In the genomic region with DNA sequence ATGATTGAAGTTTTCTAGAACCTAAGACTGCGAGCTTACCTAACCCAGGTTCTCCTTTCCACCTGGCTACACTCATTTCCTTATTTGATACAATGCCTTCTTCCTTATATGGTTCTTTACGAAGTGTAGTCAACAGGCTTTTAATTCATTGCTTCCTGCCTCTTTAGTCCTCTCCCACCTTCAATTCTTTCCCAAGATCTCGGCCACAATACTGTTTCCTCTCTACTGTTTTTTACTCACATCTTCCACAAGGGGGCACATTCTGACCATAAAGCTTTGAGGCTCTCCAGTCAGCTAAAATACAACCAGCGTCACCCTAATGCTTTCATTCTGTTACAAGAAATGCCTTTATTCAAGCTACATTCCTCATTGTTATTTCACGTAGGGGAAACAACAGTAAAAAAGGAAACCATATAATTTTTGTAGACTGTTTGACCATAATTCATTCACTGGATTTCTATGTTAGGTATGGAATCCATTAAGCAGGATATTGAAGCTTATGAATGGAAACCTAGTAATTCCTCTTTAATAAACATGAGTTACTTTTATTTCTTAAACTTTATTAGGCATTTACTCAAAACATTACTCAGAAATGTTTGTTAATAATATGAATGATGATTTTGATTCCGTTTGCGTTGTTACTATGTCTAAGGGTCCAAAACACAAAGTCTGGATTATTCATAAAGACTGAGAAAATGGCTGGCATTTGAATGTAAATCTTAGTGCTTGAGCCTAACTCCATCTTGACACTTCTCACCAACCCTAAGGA, we compare ENCODE assay signal across 8 cellular contexts. TPM values are rescaled to one million over a fixed set of nuclear protein-coding genes. Genes with fewer than 3 reads are reported as not detected.
DNase-seq lines count a peak whose midpoint lies in the region; ATAC-seq and TF ChIP-seq lines count a peak whose summit lies in the region.

No MANE protein-coding gene starts in this region.

- no CpG with 5 or more reads among the region's 7 CpGs for WGBS in iPS DF 6.9 (ENCODE audit: insufficient coverage, insufficient read length)
- 37 to 40% (median 38%) methylated on average over 7 of the region's 7 CpGs for WGBS in spleen, 5 donors

- no peak for TF ChIP-seq POLR2A in spleen (IDR thresholded peaks at IDR 0.05)

- peak; percentile 80 for TF ChIP-seq CTCF in astrocyte of the cerebellum (IDR thresholded peaks at IDR 0.05; ENCODE audit: low read depth, low read length, missing control alignments)
- TF ChIP-seq CTCF in spleen (IDR thresholded peaks at IDR 0.05 in 8 of 11, conservative IDR thresholded peaks at IDR 0.05 in 3 of 11): peak in 9 of 11 experiments; percentile 19 to 66 (median 58)

- DNase-seq in GF-D8 (lab: John Stamatoyannopoulos, UW) (peak; percentile 23), HS-5 (ENCODE audit: low read depth) (peak; percentile 80), NCI-H748 (lab: John Stamatoyannopoulos, UW; ENCODE audit: unreplicated experiment) (peak; percentile 52), astrocyte of the cerebellum (ENCODE audit: low read depth) (peak; percentile 85), iPS DF 6.9 (ENCODE audit: low read depth, low spot score) (peak; percentile 71), spleen (no peak), cortex of kidney (lab: John Stamatoyannopoulos, UW) (no peak)

- H3K36me3 ChIP-seq in iPS DF 6.9 (ENCODE audit: control insufficient read depth, insufficient read depth, low read length) (no peaks in the 10 kb centered on the region), spleen (no peaks in the 10 kb centered on the region)

- ATAC-seq in GM21529 (IDR thresholded peaks at IDR 0.05; ENCODE audit: unreplicated experiment): peak; percentile 88

- in situ Hi-C loops in astrocyte of the cerebellum (cut with HindIII; ENCODE audit: low sequenced_read_pairs): loop anchor here (5.0 kb wide), 1 partner anchor 35 kb away; no protein-coding TSS in a partner anchor

- no peak overlapping the region for H3K4me3 ChIP-seq in astrocyte of the cerebellum (ENCODE audit: low read depth, low read length)
- no peak overlapping the region for H3K4me3 ChIP-seq in iPS DF 6.9 (ENCODE audit: low read length)
- no peak overlapping the region for H3K4me3 ChIP-seq in spleen

- H3K27ac ChIP-seq in iPS DF 6.9 (ENCODE audit: low read length) (no peak overlapping the region), spleen (no peak overlapping the region)

- H3K4me1 ChIP-seq in iPS DF 6.9 (ENCODE audit: control insufficient read depth, insufficient read depth, low read length) (0 out of 2 replicates have a peak, but pooled peaks cover 1% of the 10 kb centered on the region), spleen (peaks cover 0 to 6% (median 0%) of the 10 kb centered on the region in 6 donors)

- H3K9me3 ChIP-seq in iPS DF 6.9 (ENCODE audit: control insufficient read depth, insufficient read depth, low read length) (no peaks in the 10 kb centered on the region), spleen (no peaks in the 10 kb centered on the region)

- no peaks in the 10 kb centered on the region for H3K27me3 ChIP-seq in iPS DF 6.9 (ENCODE audit: control insufficient read depth, insufficient read depth, low read length)
- no peaks in the 10 kb centered on the region for H3K27me3 ChIP-seq in spleen (replicated peaks in 1 of 7)

- intact Hi-C loops in spleen (cut with DNase I; ENCODE audit: low total_unique reads): no loop called here

RNA-seq across cellular contexts. Expression of gene VEPH1, which starts 29.5 kb away (rescaled TPM):
- total RNA-seq in spleen: 10 to 100 TPM in 4 of 7 donors, 1 to 10 TPM in 3; 2.4 to 19.6 (median 11.5) TPM
- under 1 TPM; 0.26 to 0.83 (median 0.54) TPM for polyA plus RNA-seq in spleen

Comparison
In these comparisons a context has a peak if more than half of its experiments do, and no peak if none do; other contexts are left out.
1. DNase-seq: peak in GF-D8 (single experiment), HS-5 (single experiment), NCI-H748 (single experiment), astrocyte of the cerebellum (single experiment) and iPS DF 6.9 (single experiment); none in spleen (single experiment) and cortex of kidney (single experiment).